17 cellular contexts compared by ENCODE assay signal in genomic region chr1:3327936-3328590, GRCh38.
"Had no signal": no experiment of that assay in that cellular context is flagged by ENCODE, and none has a peak within 500 bp of the region (broad histone marks: within the 10 kb centered on the region; RNA-seq: fewer than 3 reads in every experiment).

No MANE protein-coding gene starts in this region.

- DNase-seq: activated CD4-positive, alpha-beta memory T cell treated with anti-CD3 and anti-CD28 coated beads for 36 hours; activated CD4-positive, alpha-beta T cell treated with anti-CD3 and anti-CD28 coated beads for 4 hours; activated T-cell treated with anti-CD3 and anti-CD28 coated beads for 4 hours; amniotic stem cell; body of pancreas; colonic mucosa; gastrocnemius medialis; head of caudate nucleus; mesenchymal stem cell; mucosa of descending colon; naive thymus-derived CD4-positive, alpha-beta T cell; stimulated activated naive CD8-positive, alpha-beta T cell treated with anti-CD3 and anti-CD28 coated beads, Interleukin-15, Interleukin-2, amounts not matched to agents 100 U/mL and 50 U/mL, for 24 hours; substantia nigra; transverse colon had no signal

- H3K9me3 ChIP-seq: body of pancreas, colonic mucosa, gastrocnemius medialis, mucosa of descending colon, neutrophil, transverse colon had no signal

- H3K36me3 ChIP-seq: colonic mucosa, gastrocnemius medialis, neutrophil, transverse colon had no signal

- H3K27me3 ChIP-seq: body of pancreas, colonic mucosa had no signal

- H3K27ac ChIP-seq: body of pancreas, colonic mucosa, gastrocnemius medialis, neutrophil, parathyroid adenoma, transverse colon had no signal

- ATAC-seq: body of pancreas; gastrocnemius medialis; mucosa of descending colon; naive thymus-derived CD4-positive, alpha-beta T cell; stimulated activated naive CD8-positive, alpha-beta T cell treated with anti-CD3 and anti-CD28 coated beads, Interleukin-15, Interleukin-2, amounts not matched to agents 100 U/mL and 50 U/mL, for 24 hours; WTC11 had no signal

- H3K4me3 ChIP-seq: body of pancreas, colonic mucosa, gastrocnemius medialis, mucosa of descending colon, transverse colon had no signal

- H2AFZ ChIP-seq: parathyroid adenoma had no signal

- H3K9ac ChIP-seq: parathyroid adenoma had no signal

- H3K4me1 ChIP-seq: gastrocnemius medialis, parathyroid adenoma had no signal
